ENCODE assay signal across 12 cellular contexts in genomic region chr5:134813407-134813806, GRCh38. TPM values are rescaled to one million over a fixed set of nuclear protein-coding genes. Genes with fewer than 3 reads are reported as not detected.
DNase-seq lines count a peak whose midpoint lies in the region; ATAC-seq and TF ChIP-seq lines count a peak whose summit lies in the region.
"Had no signal": no experiment of that assay in that cellular context is flagged by ENCODE, and none has a peak within 500 bp of the region (broad histone marks: within the 10 kb centered on the region; RNA-seq: fewer than 3 reads in every experiment).

No MANE protein-coding gene starts in this region.

- peaks cover 39% of the 10 kb centered on the region for H3K36me3 Mint-ChIP-seq in T-helper 2 cell treated with Interferon-gamma antibody and Interleukin-4, amounts not matched to agents 5 μg/mL and 100 μg/mL, for 36 hours (ENCODE audit: low read depth)

- ATAC-seq in HG03159 (IDR thresholded peaks at IDR 0.05; ENCODE audit: unreplicated experiment) = peak; percentile 61
- peak; percentile 96 for ATAC-seq in stimulated activated naive CD8-positive, alpha-beta T cell treated with anti-CD3 and anti-CD28 coated beads, Interleukin-15, amount 100 ng/mL, for 72 hours

- H3K9me3 Mint-ChIP-seq in T-helper 2 cell treated with Interferon-gamma antibody and Interleukin-4, amounts not matched to agents 5 μg/mL and 100 μg/mL, for 36 hours = no peaks in the 10 kb centered on the region
- no peaks in the 10 kb centered on the region for H3K9me3 Mint-ChIP-seq in stimulated activated naive CD8-positive, alpha-beta T cell treated with anti-CD3 and anti-CD28 coated beads, Interleukin-15, amount 100 ng/mL, for 72 hours

- peak overlapping the region; percentile 54 for H3K27ac Mint-ChIP-seq in T-helper 2 cell treated with Interferon-gamma antibody and Interleukin-4, amounts not matched to agents 5 μg/mL and 100 μg/mL, for 36 hours
- H3K27ac Mint-ChIP-seq in stimulated activated naive CD8-positive, alpha-beta T cell treated with anti-CD3 and anti-CD28 coated beads, Interleukin-15, amount 100 ng/mL, for 72 hours = peak overlapping the region; percentile 82 to 91

- H3K27me3 Mint-ChIP-seq in T-helper 2 cell treated with Interferon-gamma antibody and Interleukin-4, amounts not matched to agents 5 μg/mL and 100 μg/mL, for 36 hours (ENCODE audit: low read depth) = no peaks in the 10 kb centered on the region
- H3K27me3 Mint-ChIP-seq in stimulated activated naive CD8-positive, alpha-beta T cell treated with anti-CD3 and anti-CD28 coated beads, Interleukin-15, amount 100 ng/mL, for 72 hours = no peaks in the 10 kb centered on the region

- H3K27ac ChIP-seq in adrenal gland = no peak overlapping the region
- H3K27ac ChIP-seq: testis had no signal

- intact Hi-C loops in adrenal gland (cut with DNase I) = no loop called here

- TF ChIP-seq CTCF in adrenal gland (IDR thresholded peaks at IDR 0.05) = no peak

- no peaks in the 10 kb centered on the region for H3K27me3 ChIP-seq in adrenal gland
- H3K27me3 ChIP-seq: testis had no signal

- H3K4me1 Mint-ChIP-seq in T-helper 2 cell treated with Interferon-gamma antibody and Interleukin-4, amounts not matched to agents 5 μg/mL and 100 μg/mL, for 36 hours (ENCODE audit: low read depth) = peaks cover 5% of the 10 kb centered on the region
- peaks cover 11% of the 10 kb centered on the region for H3K4me1 Mint-ChIP-seq in stimulated activated naive CD8-positive, alpha-beta T cell treated with anti-CD3 and anti-CD28 coated beads, Interleukin-15, amount 100 ng/mL, for 72 hours

- WGBS in adrenal gland, 4 donors = 92 to 98% (median 95%) methylated on average over 2 of the region's 2 CpGs

- H3K9me3 ChIP-seq in adrenal gland (replicated peaks in 1 of 3) = no peaks in the 10 kb centered on the region
- H3K9me3 ChIP-seq: testis had no signal

- H3K4me1 ChIP-seq in adrenal gland (replicated peaks in 1 of 2) = no peaks in the 10 kb centered on the region
- H3K4me1 ChIP-seq: testis had no signal

- TF ChIP-seq POLR2A in adrenal gland (IDR thresholded peaks at IDR 0.05) = no peak

- H3K4me3 ChIP-seq in adrenal gland = no peak overlapping the region
- H3K4me3 ChIP-seq: lung, testis had no signal

- no peak overlapping the region for H3K4me3 Mint-ChIP-seq in T-helper 2 cell treated with Interferon-gamma antibody and Interleukin-4, amounts not matched to agents 5 μg/mL and 100 μg/mL, for 36 hours
- H3K4me3 Mint-ChIP-seq in stimulated activated naive CD8-positive, alpha-beta T cell treated with anti-CD3 and anti-CD28 coated beads, Interleukin-15, amount 100 ng/mL, for 72 hours = no peak overlapping the region

- H3K36me3 ChIP-seq in adrenal gland (replicated peaks in 1 of 2) = peaks cover 0 to 50% of the 10 kb centered on the region in 2 donors

- peak; percentile 37 for DNase-seq in stimulated activated CD4-positive, alpha-beta T cell treated with anti-CD3 and anti-CD28 coated beads, Interleukin-1b, Interleukin-23, amount 100 ng/mL, for 48 hours
- no peak for DNase-seq in stimulated activated CD4-positive, alpha-beta T cell treated with anti-CD3 and anti-CD28 coated beads, Interleukin-4, amount 100 ng/mL, for 1 hour
- DNase-seq in T-helper 2 cell treated with Interferon-gamma antibody and Interleukin-4, amounts not matched to agents 5 μg/mL and 100 μg/mL, for 36 hours (ENCODE audit: low spot score) = peak; percentile 17
- DNase-seq in stimulated activated naive CD8-positive, alpha-beta T cell treated with anti-CD3 and anti-CD28 coated beads, Interleukin-15, amount 100 ng/mL, for 72 hours = peak; percentile 4 to 41
- DNase-seq in adrenal gland = no peak
- DNase-seq in activated CD8-positive, alpha-beta memory T cell treated with anti-CD3 and anti-CD28 coated beads, Interleukin-2, amount 50 U/mL, for 4 hours = no peak
- DNase-seq in activated effector memory CD4-positive, alpha-beta T cell treated with anti-CD3 and anti-CD28 coated beads, Interleukin-2, amount 50 U/mL, for 16 hours = no peak
- DNase-seq: hypothalamus; stimulated activated CD4-positive, alpha-beta T cell treated with anti-CD3 and anti-CD28 coated beads, Interleukin-4, amount 100 ng/mL, for 4 hours; testis had no signal

RNA-seq across cellular contexts. Expression of gene C5orf24, which starts 32.4 kb away (rescaled TPM):
- 10 to 100 TPM; 28.1 to 68.2 (median 42.4) TPM for total RNA-seq in adrenal gland
- 10 to 100 TPM; 13.5 to 57.0 (median 16.0) TPM for polyA plus RNA-seq in adrenal gland

RNA-seq across cellular contexts. Expression of gene DDX46, which starts 54.8 kb away (rescaled TPM):
- total RNA-seq in adrenal gland = 10 to 100 TPM; 13.3 to 40.5 (median 34.9) TPM
- polyA plus RNA-seq in adrenal gland = 10 to 100 TPM; 19.7 to 48.0 (median 34.8) TPM

Comparison
In these comparisons a context has a peak if more than half of its experiments do, and no peak if none do; other contexts are left out.
1. DNase-seq: peak in stimulated activated CD4-positive, alpha-beta T cell treated with anti-CD3 and anti-CD28 coated beads, Interleukin-1b, Interleukin-23, amount 100 ng/mL, for 48 hours (single experiment), T-helper 2 cell treated with Interferon-gamma antibody and Interleukin-4, amounts not matched to agents 5 μg/mL and 100 μg/mL, for 36 hours (single experiment) and stimulated activated naive CD8-positive, alpha-beta T cell treated with anti-CD3 and anti-CD28 coated beads, Interleukin-15, amount 100 ng/mL, for 72 hours (2 of 2); none in stimulated activated CD4-positive, alpha-beta T cell treated with anti-CD3 and anti-CD28 coated beads, Interleukin-4, amount 100 ng/mL, for 1 hour (single experiment), adrenal gland (0 of 7), activated CD8-positive, alpha-beta memory T cell treated with anti-CD3 and anti-CD28 coated beads, Interleukin-2, amount 50 U/mL, for 4 hours (single experiment) and activated effector memory CD4-positive, alpha-beta T cell treated with anti-CD3 and anti-CD28 coated beads, Interleukin-2, amount 50 U/mL, for 16 hours (single experiment).